Comparison of ENCODE assay signal across 20 cellular contexts in genomic region chr17:37592291-37592690, GRCh38. TPM values are rescaled to one million over a fixed set of nuclear protein-coding genes. Genes with fewer than 3 reads are reported as not detected.
A peak's percentile ranks its signal among the peaks of the same experiment; 100 is the strongest.
DNase-seq lines count a peak whose midpoint lies in the region; ATAC-seq and TF ChIP-seq lines count a peak whose summit lies in the region.
"Had no signal": no experiment of that assay in that cellular context is flagged by ENCODE, and none has a peak within 500 bp of the region (broad histone marks: within the 10 kb centered on the region; RNA-seq: fewer than 3 reads in every experiment).

No MANE protein-coding gene starts in this region.

- no peaks in the 10 kb centered on the region for H3K9me2 ChIP-seq in GM23338 (ENCODE audit: insufficient read depth)

- peak overlapping the region; percentile 74 for H3K27ac Mint-ChIP-seq in stimulated activated naive CD8-positive, alpha-beta T cell treated with anti-CD3 and anti-CD28 coated beads, Interleukin-15, Interleukin-2, amounts not matched to agents 100 ng/mL and 50 ng/mL, for 24 hours
- H3K27ac Mint-ChIP-seq in activated T-helper 17 cell treated with anti-CD3 and anti-CD28 coated beads, Interleukin-2, amount 50 U/mL, for 72 hours, result no peak overlapping the region
- peak overlapping the region; percentile 10 for H3K27ac Mint-ChIP-seq in stimulated activated effector memory CD8-positive, alpha-beta T cell treated with anti-CD3 and anti-CD28 coated beads, Interleukin-12 subunit alpha, Interleukin-12 subunit beta, amount 100 ng/mL, for 72 hours
- H3K27ac Mint-ChIP-seq in GM23338, result no peak overlapping the region
- no peak overlapping the region for H3K27ac Mint-ChIP-seq in activated CD8-positive, alpha-beta T cell treated with anti-CD3 and anti-CD28 coated beads for 36 hours
- H3K27ac Mint-ChIP-seq: CD4-positive, alpha-beta memory T cell; HFFc6 had no signal

- no peaks in the 10 kb centered on the region for H3F3A ChIP-seq in GM23338 (replicated peaks; ENCODE audit: low read depth)

- WGBS in tibial nerve, 2 donors, result 77 to 79% methylated on average over 6 of the region's 6 CpGs

- H3K9me3 Mint-ChIP-seq in stimulated activated naive CD8-positive, alpha-beta T cell treated with anti-CD3 and anti-CD28 coated beads, Interleukin-15, Interleukin-2, amounts not matched to agents 100 ng/mL and 50 ng/mL, for 24 hours, result no peaks in the 10 kb centered on the region
- H3K9me3 Mint-ChIP-seq in activated T-helper 17 cell treated with anti-CD3 and anti-CD28 coated beads, Interleukin-2, amount 50 U/mL, for 72 hours, result no peaks in the 10 kb centered on the region
- no peaks in the 10 kb centered on the region for H3K9me3 Mint-ChIP-seq in stimulated activated effector memory CD8-positive, alpha-beta T cell treated with anti-CD3 and anti-CD28 coated beads, Interleukin-12 subunit alpha, Interleukin-12 subunit beta, amount 100 ng/mL, for 72 hours
- H3K9me3 Mint-ChIP-seq in GM23338, result no peaks in the 10 kb centered on the region
- H3K9me3 Mint-ChIP-seq in activated CD8-positive, alpha-beta T cell treated with anti-CD3 and anti-CD28 coated beads for 36 hours, result no peaks in the 10 kb centered on the region
- H3K9me3 Mint-ChIP-seq: CD4-positive, alpha-beta memory T cell; HFFc6 had no signal

- no peak overlapping the region for H3K4me2 ChIP-seq in GM23338
- H3K4me2 ChIP-seq: BLaER1 had no signal

- no peak for TF ChIP-seq CTCF in fibroblast of villous mesenchyme (IDR thresholded peaks at IDR 0.05; ENCODE audit: insufficient read depth, low read depth, low read length)
- TF ChIP-seq CTCF in GM23338 (conservative IDR thresholded peaks at IDR 0.05; ENCODE audit: low read depth in 2 of 2), result no peak
- no peak for TF ChIP-seq CTCF in activated CD8-positive, alpha-beta T cell treated with anti-CD3 and anti-CD28 coated beads for 36 hours (IDR thresholded peaks at IDR 0.05)
- no peak for TF ChIP-seq CTCF in tibial nerve (IDR thresholded peaks at IDR 0.05)

- no peak for ATAC-seq in stimulated activated naive CD8-positive, alpha-beta T cell treated with anti-CD3 and anti-CD28 coated beads, Interleukin-15, Interleukin-2, amounts not matched to agents 100 U/mL and 50 U/mL, for 24 hours
- no peak for ATAC-seq in activated T-helper 17 cell treated with anti-CD3 and anti-CD28 coated beads, Interleukin-2, amount 50 U/mL, for 72 hours (replicated peaks)
- ATAC-seq in stimulated activated effector memory CD8-positive, alpha-beta T cell treated with anti-CD3 and anti-CD28 coated beads, Interleukin-12 subunit alpha, Interleukin-12 subunit beta, amount 100 ng/mL, for 72 hours, result no peak
- ATAC-seq in GM23338, result no peak
- no peak for ATAC-seq in activated CD8-positive, alpha-beta T cell treated with anti-CD3 and anti-CD28 coated beads for 36 hours
- ATAC-seq: GM12878 had no signal

- H3K4me3 ChIP-seq in fibroblast of villous mesenchyme (ENCODE audit: low read depth, low read length) (no peak overlapping the region), GM23338 (no peak overlapping the region), tibial nerve (no peak overlapping the region)
- H3K4me3 ChIP-seq: BLaER1, GM12878, MG63 had no signal

- no peaks in the 10 kb centered on the region for H3K27me3 Mint-ChIP-seq in stimulated activated naive CD8-positive, alpha-beta T cell treated with anti-CD3 and anti-CD28 coated beads, Interleukin-15, Interleukin-2, amounts not matched to agents 100 ng/mL and 50 ng/mL, for 24 hours
- no peaks in the 10 kb centered on the region for H3K27me3 Mint-ChIP-seq in activated T-helper 17 cell treated with anti-CD3 and anti-CD28 coated beads, Interleukin-2, amount 50 U/mL, for 72 hours
- H3K27me3 Mint-ChIP-seq in GM23338 (ENCODE audit: insufficient read depth, low read depth, poor library complexity), result no peaks in the 10 kb centered on the region
- no peaks in the 10 kb centered on the region for H3K27me3 Mint-ChIP-seq in activated CD8-positive, alpha-beta T cell treated with anti-CD3 and anti-CD28 coated beads for 36 hours
- H3K27me3 Mint-ChIP-seq: CD4-positive, alpha-beta memory T cell had no signal

- H3K36me3 Mint-ChIP-seq in stimulated activated naive CD8-positive, alpha-beta T cell treated with anti-CD3 and anti-CD28 coated beads, Interleukin-15, Interleukin-2, amounts not matched to agents 100 ng/mL and 50 ng/mL, for 24 hours (ENCODE audit: low read depth), result peaks cover 54% of the 10 kb centered on the region
- peaks cover 95% of the 10 kb centered on the region for H3K36me3 Mint-ChIP-seq in activated T-helper 17 cell treated with anti-CD3 and anti-CD28 coated beads, Interleukin-2, amount 50 U/mL, for 72 hours (ENCODE audit: low read depth)
- H3K36me3 Mint-ChIP-seq in stimulated activated effector memory CD8-positive, alpha-beta T cell treated with anti-CD3 and anti-CD28 coated beads, Interleukin-12 subunit alpha, Interleukin-12 subunit beta, amount 100 ng/mL, for 72 hours, result peaks cover 100% of the 10 kb centered on the region
- H3K36me3 Mint-ChIP-seq in GM23338 (ENCODE audit: low read depth), result peaks cover 14% of the 10 kb centered on the region
- H3K36me3 Mint-ChIP-seq in activated CD8-positive, alpha-beta T cell treated with anti-CD3 and anti-CD28 coated beads for 36 hours (ENCODE audit: low read depth), result peaks cover 43% of the 10 kb centered on the region

- H3K27me3 ChIP-seq in GM23338 (ENCODE audit: insufficient read depth) (no peaks in the 10 kb centered on the region), tibial nerve (no peaks in the 10 kb centered on the region)
- H3K27me3 ChIP-seq: BLaER1, MG63 had no signal

- H3K79me2 ChIP-seq in GM23338 (replicated peaks; ENCODE audit: insufficient read depth), result peaks cover 3% of the 10 kb centered on the region; the same call in 1 of the 2 replicates

- CTCF ChIA-PET in activated CD8-positive, alpha-beta T cell treated with anti-CD3 and anti-CD28 coated beads for 36 hours (lab: Charles Lee), result interaction anchor here (1.0 to 1.7 kb wide), 3 partner anchors 10 to 65 kb away, joined by 3 to 4 read pairs (median 4); no protein-coding TSS in a partner anchor

- H2AFZ ChIP-seq in GM23338, result no peak overlapping the region

- 0 out of 2 replicates have a peak, but pooled peaks cover 4% of the 10 kb centered on the region for H3K36me3 ChIP-seq in GM23338 (ENCODE audit: insufficient read depth)
- H3K36me3 ChIP-seq in tibial nerve, result peaks cover 0 to 55% (median 10%) of the 10 kb centered on the region in 3 donors

- intact Hi-C loops in activated CD8-positive, alpha-beta T cell treated with anti-CD3 and anti-CD28 coated beads for 36 hours (cut with micrococcal nuclease), result no loop called here

- H4K20me1 ChIP-seq in GM23338 (replicated peaks; ENCODE audit: insufficient read depth), result no peaks in the 10 kb centered on the region

- DNase-seq in stimulated activated naive CD8-positive, alpha-beta T cell treated with anti-CD3 and anti-CD28 coated beads, Interleukin-15, Interleukin-2, amounts not matched to agents 100 U/mL and 50 U/mL, for 24 hours, result no peak
- DNase-seq in fibroblast of villous mesenchyme (ENCODE audit: low read depth), result peak; percentile 71
- no peak for DNase-seq in stimulated activated effector memory CD8-positive, alpha-beta T cell treated with anti-CD3 and anti-CD28 coated beads, Interleukin-12 subunit alpha, Interleukin-12 subunit beta, amount 100 ng/mL, for 72 hours (ENCODE audit: low spot score in 2 of 2)
- DNase-seq in GM23338 (ENCODE audit: low spot score), result no peak
- DNase-seq in activated CD8-positive, alpha-beta T cell treated with anti-CD3 and anti-CD28 coated beads for 36 hours, result no peak
- DNase-seq in tibial nerve (ENCODE audit: low spot score in 2 of 2), result no peak
- DNase-seq: CD4-positive, alpha-beta memory T cell; DND-41; H7; HFFc6; MG63; NCI-H1417; NCI-H187 treated with DMSO at 0.1 percent for 48 hours; NCI-H2227 treated with DMSO at 0.1 percent for 48 hours; NCI-H510A; SHP77 treated with DMSO at 0.1 percent for 48 hours had no signal

- H3K27ac ChIP-seq in GM23338 (ENCODE audit: low read depth), result no peak overlapping the region
- H3K27ac ChIP-seq in tibial nerve, result no peak overlapping the region
- H3K27ac ChIP-seq: BLaER1 had no signal

- no peak overlapping the region for H3K4me3 Mint-ChIP-seq in stimulated activated naive CD8-positive, alpha-beta T cell treated with anti-CD3 and anti-CD28 coated beads, Interleukin-15, Interleukin-2, amounts not matched to agents 100 ng/mL and 50 ng/mL, for 24 hours
- H3K4me3 Mint-ChIP-seq in activated T-helper 17 cell treated with anti-CD3 and anti-CD28 coated beads, Interleukin-2, amount 50 U/mL, for 72 hours, result peak overlapping the region; percentile 24
- H3K4me3 Mint-ChIP-seq in stimulated activated effector memory CD8-positive, alpha-beta T cell treated with anti-CD3 and anti-CD28 coated beads, Interleukin-12 subunit alpha, Interleukin-12 subunit beta, amount 100 ng/mL, for 72 hours, result no peak overlapping the region
- H3K4me3 Mint-ChIP-seq in GM23338, result no peak overlapping the region
- H3K4me3 Mint-ChIP-seq in activated CD8-positive, alpha-beta T cell treated with anti-CD3 and anti-CD28 coated beads for 36 hours, result no peak overlapping the region
- H3K4me3 Mint-ChIP-seq: HFFc6 had no signal

- POLR2A ChIA-PET in activated CD8-positive, alpha-beta T cell treated with anti-CD3 and anti-CD28 coated beads for 36 hours (lab: Charles Lee), result no interaction called here

- TF ChIP-seq POLR2A in tibial nerve (IDR thresholded peaks at IDR 0.05), result no peak

- peaks cover 46% of the 10 kb centered on the region for H3K4me1 Mint-ChIP-seq in stimulated activated naive CD8-positive, alpha-beta T cell treated with anti-CD3 and anti-CD28 coated beads, Interleukin-15, Interleukin-2, amounts not matched to agents 100 ng/mL and 50 ng/mL, for 24 hours (ENCODE audit: low read depth)
- peaks cover 30% of the 10 kb centered on the region for H3K4me1 Mint-ChIP-seq in activated T-helper 17 cell treated with anti-CD3 and anti-CD28 coated beads, Interleukin-2, amount 50 U/mL, for 72 hours
- H3K4me1 Mint-ChIP-seq in stimulated activated effector memory CD8-positive, alpha-beta T cell treated with anti-CD3 and anti-CD28 coated beads, Interleukin-12 subunit alpha, Interleukin-12 subunit beta, amount 100 ng/mL, for 72 hours, result peaks cover 43% of the 10 kb centered on the region
- H3K4me1 Mint-ChIP-seq in GM23338, result no peaks in the 10 kb centered on the region
- peaks cover 56% of the 10 kb centered on the region for H3K4me1 Mint-ChIP-seq in activated CD8-positive, alpha-beta T cell treated with anti-CD3 and anti-CD28 coated beads for 36 hours (ENCODE audit: low read depth)

- H3K9me3 ChIP-seq in tibial nerve, result no peaks in the 10 kb centered on the region
- H3K9me3 ChIP-seq: BLaER1, MG63 had no signal

- H3K4me1 ChIP-seq in GM23338 (ENCODE audit: insufficient read depth) (no peaks in the 10 kb centered on the region), tibial nerve (no peaks in the 10 kb centered on the region)
- H3K4me1 ChIP-seq: BLaER1 had no signal

- no peak for TF ChIP-seq EP300 in tibial nerve (IDR thresholded peaks at IDR 0.05)

RNA-seq across cellular contexts. Expression of gene SYNRG, which starts 16.9 kb away (rescaled TPM):
- 10 to 100 TPM; 63.8 to 64.1 TPM for total RNA-seq in activated T-helper 17 cell treated with anti-CD3 and anti-CD28 coated beads, Interleukin-2, amount 50 U/mL, for 72 hours
- total RNA-seq in fibroblast of villous mesenchyme (16.1 and 22.5 TPM in 2 replicates), tibial nerve (10 to 100 TPM; 26.8 to 42.3 (median 31.1) TPM)
- 15.4 and 18.6 TPM in 2 replicates for total RNA-seq in GM23338 (2014; rRNA removed; shearing (Covaris generic))
- polyA plus RNA-seq in GM23338 (2016; fragmentation: Nextera tagmentation; extraction: Ambion mirVana), result 17.3 and 22.6 TPM in 2 replicates
- total RNA-seq in activated CD8-positive, alpha-beta T cell treated with anti-CD3 and anti-CD28 coated beads for 36 hours, result 10 to 100 TPM; 35.4 to 43.1 TPM

RNA-seq across cellular contexts. Expression of gene DDX52, which starts 51.0 kb away (rescaled TPM):
- total RNA-seq in activated T-helper 17 cell treated with anti-CD3 and anti-CD28 coated beads, Interleukin-2, amount 50 U/mL, for 72 hours, result 10 to 100 TPM; 24.4 to 37.8 TPM
- total RNA-seq in fibroblast of villous mesenchyme (24.5 and 40.2 TPM in 2 replicates), tibial nerve (10 to 100 TPM; 12.4 to 26.1 (median 14.5) TPM)
- 45.3 and 46.2 TPM in 2 replicates for total RNA-seq in GM23338 (2014; rRNA removed; shearing (Covaris generic))
- polyA plus RNA-seq in GM23338 (2016; fragmentation: Nextera tagmentation; extraction: Ambion mirVana), result 46.0 and 61.3 TPM in 2 replicates
- 10 to 100 TPM; 33.1 to 34.5 TPM for total RNA-seq in activated CD8-positive, alpha-beta T cell treated with anti-CD3 and anti-CD28 coated beads for 36 hours

Comparison
In these comparisons a context has a peak if more than half of its experiments do, and no peak if none do; other contexts are left out.
1. H3K27ac Mint-ChIP-seq: peak in stimulated activated naive CD8-positive, alpha-beta T cell treated with anti-CD3 and anti-CD28 coated beads, Interleukin-15, Interleukin-2, amounts not matched to agents 100 ng/mL and 50 ng/mL, for 24 hours (single experiment) and stimulated activated effector memory CD8-positive, alpha-beta T cell treated with anti-CD3 and anti-CD28 coated beads, Interleukin-12 subunit alpha, Interleukin-12 subunit beta, amount 100 ng/mL, for 72 hours (single experiment); none in activated T-helper 17 cell treated with anti-CD3 and anti-CD28 coated beads, Interleukin-2, amount 50 U/mL, for 72 hours (single experiment), GM23338 (single experiment) and activated CD8-positive, alpha-beta T cell treated with anti-CD3 and anti-CD28 coated beads for 36 hours (single experiment).